ENCODE assay signal across 19 cellular contexts in the genomic region with DNA sequence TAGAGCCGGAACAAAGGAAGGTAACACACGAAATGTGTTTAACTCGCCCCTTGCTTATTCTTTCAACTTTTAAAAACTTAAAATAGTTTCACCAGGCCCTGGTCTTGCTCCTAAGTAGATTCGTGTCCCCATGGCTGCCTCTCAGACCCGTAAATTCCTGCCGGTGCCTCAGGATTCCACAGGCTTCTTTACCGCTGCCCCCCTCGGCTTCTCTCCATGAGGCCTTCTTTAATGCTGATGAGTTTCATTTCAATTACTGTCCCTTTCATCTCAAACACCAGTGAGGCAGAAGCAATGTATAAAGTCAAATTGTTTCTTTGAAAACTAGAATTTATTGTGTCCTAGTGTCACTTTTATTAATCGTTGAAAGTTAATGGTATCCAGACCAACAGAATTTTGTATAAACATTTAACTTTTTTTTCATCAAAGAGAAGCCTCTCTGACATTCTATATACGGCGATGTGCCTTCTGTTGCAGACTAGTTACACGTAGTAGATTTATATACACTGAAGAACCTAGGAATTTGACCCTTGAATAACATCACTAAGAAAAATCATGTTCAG.
DNase-seq lines count a peak whose midpoint lies in the region; TF ChIP-seq lines count a peak whose summit lies in the region.
"Had no signal": no experiment of that assay in that cellular context is flagged by ENCODE, and none has a peak within 500 bp of the region (broad histone marks: within the 10 kb centered on the region; RNA-seq: fewer than 3 reads in every experiment).

No MANE protein-coding gene starts in this region.

- no peaks in the 10 kb centered on the region for H3K36me3 ChIP-seq in iPS-18a (ENCODE audit: control insufficient read depth, low read depth, low read length)
- H3K36me3 ChIP-seq: HAP-1 had no signal

- no peaks in the 10 kb centered on the region for H3K9me3 ChIP-seq in iPS-18a (ENCODE audit: control insufficient read depth, low read depth, low read length)
- H3K9me3 ChIP-seq: HAP-1 had no signal

- peak; percentile 75 for DNase-seq in ELF-1 (ENCODE audit: low read depth, low spot score)
- peak; percentile 59 for DNase-seq in ecto neural progenitor cell (ENCODE audit: low spot score)
- DNase-seq in neural crest cell (ENCODE audit: low read depth, low spot score): no peak
- DNase-seq in cerebellum (ENCODE audit: low spot score): no peak
- DNase-seq in NCI-H526 treated with DMSO at 0.1 percent for 48 hours (lab: John Stamatoyannopoulos, UW): no peak
- DNase-seq in activated CD4-positive, alpha-beta T cell treated with anti-CD3 and anti-CD28 coated beads for 1 hour: no peak
- DNase-seq in stimulated activated CD8-positive, alpha-beta memory T cell treated with anti-CD3 and anti-CD28 coated beads, Interleukin-4, amount 100 ng/mL, for 48 hours: no peak
- DNase-seq: 8988T; COR-L47; DMS153; NCI-H1694; NCI-H2107; NCI-H226; NCI-H69; NK-92 treated with Interleukin-12 subunit alpha and Interleukin-12 subunit beta, amount 100 ng/mL, for 24 hours had no signal

- H3K27ac Mint-ChIP-seq in neural crest cell (ENCODE audit: unreplicated experiment): peak overlapping the region; percentile 46

- H3K4me1 ChIP-seq in iPS-18a (ENCODE audit: control insufficient read depth, low read depth, low read length): peaks cover 41% of the 10 kb centered on the region
- H3K4me1 ChIP-seq: HAP-1 had no signal

- H3K27me3 ChIP-seq in iPS-18a (ENCODE audit: control insufficient read depth, insufficient read depth, low read length): peaks cover 35% of the 10 kb centered on the region

- no peak overlapping the region for H3K4me3 Mint-ChIP-seq in neural crest cell

- H3K4me3 ChIP-seq in iPS-18a (ENCODE audit: low read length): peak overlapping the region; percentile 26
- H3K4me3 ChIP-seq: HAP-1 had no signal

- no peaks in the 10 kb centered on the region for H3K36me3 Mint-ChIP-seq in neural crest cell (ENCODE audit: low read depth)

- H3K9ac ChIP-seq in iPS-18a (ENCODE audit: low read length): no peak overlapping the region

- H3K27me3 Mint-ChIP-seq in neural crest cell (ENCODE audit: low read depth): peaks cover 4% of the 10 kb centered on the region

- peaks cover 28% of the 10 kb centered on the region for H3K4me1 Mint-ChIP-seq in neural crest cell

- H3K27ac ChIP-seq in iPS-18a (ENCODE audit: low read length): no peak overlapping the region
- H3K27ac ChIP-seq: C4-2B, RWPE1 had no signal

- no peaks in the 10 kb centered on the region for H3K9me3 Mint-ChIP-seq in neural crest cell

- TF ChIP-seq CTCF in neural crest cell (conservative IDR thresholded peaks at IDR 0.05): no peak

Comparison
In these comparisons a context has a peak if more than half of its experiments do, and no peak if none do; other contexts are left out.
1. DNase-seq: peak in ELF-1 (single experiment) and ecto neural progenitor cell (single experiment); none in neural crest cell (single experiment), cerebellum (single experiment), NCI-H526 treated with DMSO at 0.1 percent for 48 hours (single experiment), activated CD4-positive, alpha-beta T cell treated with anti-CD3 and anti-CD28 coated beads for 1 hour (single experiment) and stimulated activated CD8-positive, alpha-beta memory T cell treated with anti-CD3 and anti-CD28 coated beads, Interleukin-4, amount 100 ng/mL, for 48 hours (single experiment).